ENCODE assay signal across 23 cellular contexts in the genomic region with DNA sequence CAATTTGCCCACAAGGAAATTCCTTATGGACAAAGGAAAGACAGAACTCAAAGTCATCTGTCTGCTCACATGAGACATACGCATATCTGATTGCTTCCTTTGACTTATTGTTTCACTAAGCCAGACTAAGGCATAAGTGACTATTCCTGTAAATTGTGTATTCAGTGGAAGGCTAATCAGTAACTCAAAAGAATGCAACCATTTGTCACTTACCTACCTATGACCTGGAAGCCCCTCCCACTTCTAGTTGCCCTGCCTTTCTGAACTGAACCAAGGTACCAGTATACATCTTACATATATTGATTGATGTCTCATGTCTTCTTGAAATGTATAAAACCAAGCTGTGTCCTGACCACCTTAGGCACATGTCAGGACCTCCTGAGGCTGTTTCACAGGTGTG. TPM values are rescaled to one million over a fixed set of nuclear protein-coding genes. Genes with fewer than 3 reads are reported as not detected.
DNase-seq lines count a peak whose midpoint lies in the region; ATAC-seq and TF ChIP-seq lines count a peak whose summit lies in the region.
"Had no signal": no experiment of that assay in that cellular context is flagged by ENCODE, and none has a peak within 500 bp of the region (broad histone marks: within the 10 kb centered on the region; RNA-seq: fewer than 3 reads in every experiment).

No MANE protein-coding gene starts in this region.

- no peak overlapping the region for H3K27ac Mint-ChIP-seq in GM23338
- H3K27ac Mint-ChIP-seq in nephron = peak overlapping the region in 2 of 3 experiments; percentile 62 to 68
- H3K27ac Mint-ChIP-seq: CD4-positive, CD25-positive, alpha-beta regulatory T cell; IgD-negative memory B cell had no signal

- H3K9me2 ChIP-seq in GM23338 (ENCODE audit: insufficient read depth) = no peaks in the 10 kb centered on the region

- H3K9me3 Mint-ChIP-seq in GM23338 (no peaks in the 10 kb centered on the region), nephron (no peaks in the 10 kb centered on the region)
- H3K9me3 Mint-ChIP-seq: IgD-negative memory B cell had no signal

- no peaks in the 10 kb centered on the region for H3K27me3 ChIP-seq in GM23338 (ENCODE audit: insufficient read depth)

- H4K20me1 ChIP-seq in GM23338 (replicated peaks; ENCODE audit: insufficient read depth) = no peaks in the 10 kb centered on the region

- H2AFZ ChIP-seq in GM23338 = no peak overlapping the region
- H2AFZ ChIP-seq: GM23248 had no signal

- H3F3A ChIP-seq in GM23338 (replicated peaks; ENCODE audit: low read depth) = no peaks in the 10 kb centered on the region

- H3K4me3 ChIP-seq in GM23338 (no peak overlapping the region), epithelial cell of proximal tubule (ENCODE audit: low read depth, low read length) (no peak overlapping the region)
- H3K4me3 ChIP-seq: GM12878, GM23248 had no signal

- peaks cover 26% of the 10 kb centered on the region for H3K4me1 Mint-ChIP-seq in GM23338
- H3K4me1 Mint-ChIP-seq in nephron = no peaks in the 10 kb centered on the region
- H3K4me1 Mint-ChIP-seq: CD4-positive, CD25-positive, alpha-beta regulatory T cell; IgD-negative memory B cell had no signal

- H3K79me2 ChIP-seq in GM23338 (replicated peaks; ENCODE audit: insufficient read depth) = no peaks in the 10 kb centered on the region

- H3K4me3 Mint-ChIP-seq in GM23338 = no peak overlapping the region
- H3K4me3 Mint-ChIP-seq in nephron = no peak overlapping the region
- H3K4me3 Mint-ChIP-seq: CD4-positive, CD25-positive, alpha-beta regulatory T cell; IgD-negative memory B cell had no signal

- H3K4me2 ChIP-seq in GM23338 = 0 out of 2 replicates have a peak overlapping the region, but pooled peaks have one; percentile 30

- no peak for ATAC-seq in GM23338
- ATAC-seq: GM12878, Panc1, SK-N-SH treated with all-trans-retinoic acid at 6 μM for 48 hours had no signal

- no peaks in the 10 kb centered on the region for H3K36me3 ChIP-seq in GM23338 (ENCODE audit: insufficient read depth)

- H3K4me1 ChIP-seq in GM23338 (ENCODE audit: insufficient read depth) = peaks cover 19% of the 10 kb centered on the region

- DNase-seq in GM23338 (ENCODE audit: low spot score) (peak; percentile 31), Kasumi-1 (lab: John Stamatoyannopoulos, UW) (peak; percentile 17 to 28), epithelial cell of proximal tubule (ENCODE audit: low read depth) (peak; percentile 36), NCI-H226 (no peak), NCI-H2107 treated with DMSO at 0.1 percent for 48 hours (lab: John Stamatoyannopoulos, UW; ENCODE audit: unreplicated experiment) (no peak)
- DNase-seq in activated CD8-positive, alpha-beta memory T cell treated with anti-CD3 and anti-CD28 coated beads, Interleukin-2, amount 50 U/mL, for 4 hours = no peak
- DNase-seq: CD4-positive, CD25-positive, alpha-beta regulatory T cell; DND-41; GM23248; HCEC 1CT; NCI-H1048; NCI-H1417 treated with DMSO at 0.1 percent for 48 hours; NCI-H187; NCI-H510A; SIG-M5; T-helper 1 cell had no signal

- no peak overlapping the region for H3K27ac ChIP-seq in GM23338 (ENCODE audit: low read depth)
- H3K27ac ChIP-seq: GM23248 had no signal

- TF ChIP-seq CTCF in GM23338 (conservative IDR thresholded peaks at IDR 0.05; ENCODE audit: low read depth in 2 of 2) (no peak), epithelial cell of proximal tubule (conservative IDR thresholded peaks at IDR 0.05; ENCODE audit: low read depth, low read length) (no peak), nephron (IDR thresholded peaks at IDR 0.05; ENCODE audit: unreplicated experiment in 3 of 3) (no peak)

- H3K27me3 Mint-ChIP-seq in GM23338 (ENCODE audit: insufficient read depth, low read depth, poor library complexity) (no peaks in the 10 kb centered on the region), nephron (ENCODE audit: low read depth) (peaks cover 3% of the 10 kb centered on the region)

- H3K36me3 Mint-ChIP-seq in GM23338 (ENCODE audit: low read depth) (no peaks in the 10 kb centered on the region), nephron (ENCODE audit: low read depth) (no peaks in the 10 kb centered on the region)
- H3K36me3 Mint-ChIP-seq: CD4-positive, CD25-positive, alpha-beta regulatory T cell; IgD-negative memory B cell had no signal

TF ChIP-seq in GM23338, 12 proteins besides CTCF, POLR2A, EP300 and RAD21:
- no peak for TF ChIP-seq CREB1 (CRISPR knock-in tag; IDR thresholded peaks at IDR 0.05; ENCODE audit: low read depth)
- no peak for TF ChIP-seq ZNF331 (CRISPR knock-in tag; IDR thresholded peaks at IDR 0.05; ENCODE audit: low read depth)
- TF ChIP-seq, protein P1, sequence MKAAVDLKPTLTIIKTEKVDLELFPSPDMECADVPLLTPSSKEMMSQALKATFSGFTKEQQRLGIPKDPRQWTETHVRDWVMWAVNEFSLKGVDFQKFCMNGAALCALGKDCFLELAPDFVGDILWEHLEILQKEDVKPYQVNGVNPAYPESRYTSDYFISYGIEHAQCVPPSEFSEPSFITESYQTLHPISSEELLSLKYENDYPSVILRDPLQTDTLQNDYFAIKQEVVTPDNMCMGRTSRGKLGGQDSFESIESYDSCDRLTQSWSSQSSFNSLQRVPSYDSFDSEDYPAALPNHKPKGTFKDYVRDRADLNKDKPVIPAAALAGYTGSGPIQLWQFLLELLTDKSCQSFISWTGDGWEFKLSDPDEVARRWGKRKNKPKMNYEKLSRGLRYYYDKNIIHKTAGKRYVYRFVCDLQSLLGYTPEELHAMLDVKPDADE (IDR thresholded peaks at IDR 0.05) = no peak
- TF ChIP-seq EZH2phosphoT487 (IDR thresholded peaks at IDR 0.05; ENCODE audit: unreplicated experiment) = no peak
- TF ChIP-seq POLR2AphosphoS5 (IDR thresholded peaks at IDR 0.05; ENCODE audit: low read depth) = no peak
- no peak for TF ChIP-seq NANOG (IDR thresholded peaks at IDR 0.05; ENCODE audit: borderline replicate concordance)

RNA-seq across cellular contexts. Expression of a gene that starts 53.5 kb away (rescaled TPM):
- total RNA-seq in GM23338 (2014; rRNA removed; shearing (Covaris generic)) = 0.89 and 2.1 TPM in 2 replicates
- 2.3 and 3.1 TPM in 2 replicates for polyA plus RNA-seq in GM23338 (2016; fragmentation: Nextera tagmentation; extraction: Ambion mirVana)
- not detected in 2 replicates for total RNA-seq in epithelial cell of proximal tubule
- total RNA-seq: GM12878, GM23248, M059J had no signal
- polyA plus RNA-seq: BJ, GM12878, GM23248, IgD-negative memory B cell had no signal

Comparison
In these comparisons a context has a peak if more than half of its experiments do, and no peak if none do; other contexts are left out.
1. DNase-seq: peak in GM23338 (single experiment), Kasumi-1 (2 of 2) and epithelial cell of proximal tubule (single experiment); none in NCI-H226 (single experiment), NCI-H2107 treated with DMSO at 0.1 percent for 48 hours (single experiment) and activated CD8-positive, alpha-beta memory T cell treated with anti-CD3 and anti-CD28 coated beads, Interleukin-2, amount 50 U/mL, for 4 hours (single experiment).